8 cellular contexts compared by ENCODE assay signal in genomic region chr13:90968510-90968909, GRCh38.
A peak's percentile ranks its signal among the peaks of the same experiment; 100 is the strongest.
DNase-seq lines count a peak whose midpoint lies in the region; ATAC-seq and TF ChIP-seq lines count a peak whose summit lies in the region.

No MANE protein-coding gene starts in this region.

- peak; percentile 6 for DNase-seq in activated CD4-positive, alpha-beta T cell treated with anti-CD3 and anti-CD28 coated beads for 36 hours
- no peak for DNase-seq in activated CD4-positive, alpha-beta T cell treated with anti-CD3 and anti-CD28 coated beads, Interleukin-2, amount 50 U/mL, for 48 hours
- DNase-seq in NCI-H2227 (lab: John Stamatoyannopoulos, UW; ENCODE audit: unreplicated experiment) (peak; percentile 38), choroid plexus epithelial cell (ENCODE audit: low read depth) (peak; percentile 30), superior temporal gyrus (ENCODE audit: extremely low spot score) (peak; percentile 33), posterior vena cava (ENCODE audit: low spot score) (no peak)

- POLR2A ChIA-PET in activated CD4-positive, alpha-beta T cell treated with anti-CD3 and anti-CD28 coated beads for 36 hours (lab: Charles Lee) = no interaction called here

- peak; percentile 49 for TF ChIP-seq CTCF in choroid plexus epithelial cell (conservative IDR thresholded peaks at IDR 0.05; ENCODE audit: low read depth, low read length)

- H3K4me1 Mint-ChIP-seq in activated CD4-positive, alpha-beta T cell treated with anti-CD3 and anti-CD28 coated beads for 36 hours = no peaks in the 10 kb centered on the region

- intact Hi-C loops in activated CD4-positive, alpha-beta T cell treated with anti-CD3 and anti-CD28 coated beads for 36 hours (cut with DNase I, micrococcal nuclease) = no loop called here
- intact Hi-C loops in posterior vena cava (cut with DNase I) = no loop called here

- H3K36me3 Mint-ChIP-seq in activated CD4-positive, alpha-beta T cell treated with anti-CD3 and anti-CD28 coated beads for 36 hours (ENCODE audit: low read depth) = no peaks in the 10 kb centered on the region

- CTCF ChIA-PET in activated CD4-positive, alpha-beta T cell treated with anti-CD3 and anti-CD28 coated beads for 36 hours (lab: Charles Lee) = interaction anchor here (1.1 kb wide), 1 partner anchor 9 kb away, joined by 3 read pairs; no protein-coding TSS in a partner anchor

- no peak overlapping the region for H3K4me3 ChIP-seq in choroid plexus epithelial cell (ENCODE audit: low read depth, low read length)

- no peak for ATAC-seq in activated CD4-positive, alpha-beta T cell treated with anti-CD3 and anti-CD28 coated beads for 36 hours
- ATAC-seq in GM19395 (IDR thresholded peaks at IDR 0.05; ENCODE audit: unreplicated experiment) (no peak), GM19397 (IDR thresholded peaks at IDR 0.05; ENCODE audit: unreplicated experiment) (no peak)

- H3K27me3 Mint-ChIP-seq in activated CD4-positive, alpha-beta T cell treated with anti-CD3 and anti-CD28 coated beads for 36 hours = no peaks in the 10 kb centered on the region

- no peaks in the 10 kb centered on the region for H3K9me3 Mint-ChIP-seq in activated CD4-positive, alpha-beta T cell treated with anti-CD3 and anti-CD28 coated beads for 36 hours (ENCODE audit: low read depth)

- no peak overlapping the region for H3K27ac Mint-ChIP-seq in activated CD4-positive, alpha-beta T cell treated with anti-CD3 and anti-CD28 coated beads for 36 hours

- no peak overlapping the region for H3K4me3 Mint-ChIP-seq in activated CD4-positive, alpha-beta T cell treated with anti-CD3 and anti-CD28 coated beads for 36 hours

Comparison
In these comparisons a context has a peak if more than half of its experiments do, and no peak if none do; other contexts are left out.
1. DNase-seq: peak in activated CD4-positive, alpha-beta T cell treated with anti-CD3 and anti-CD28 coated beads for 36 hours (single experiment), NCI-H2227 (single experiment), choroid plexus epithelial cell (single experiment) and superior temporal gyrus (single experiment); none in activated CD4-positive, alpha-beta T cell treated with anti-CD3 and anti-CD28 coated beads, Interleukin-2, amount 50 U/mL, for 48 hours (0 of 2) and posterior vena cava (single experiment).